ENCODE assay signal across 8 cellular contexts in genomic region chr6:136927313-136927712, GRCh38. TPM values are rescaled to one million over a fixed set of nuclear protein-coding genes. Genes with fewer than 3 reads are reported as not detected.
DNase-seq lines count a peak whose midpoint lies in the region; ATAC-seq and TF ChIP-seq lines count a peak whose summit lies in the region.

No MANE protein-coding gene starts in this region.

- H3K4me3 ChIP-seq in Panc1 (ENCODE audit: low read depth in 2 of 2, low read length in 2 of 2) (no peak overlapping the region), uterus (no peak overlapping the region)

- BruUV-seq in Panc1 (replicated peaks; lab: Mats Ljungman, UMichigan): no TSS peak

- H3K36me3 ChIP-seq in Panc1 (ENCODE audit: control insufficient read depth, insufficient read depth, low read length): no peaks in the 10 kb centered on the region
- no peaks in the 10 kb centered on the region for H3K36me3 ChIP-seq in uterus

- peak; percentile 47 for ATAC-seq in GM18909 (IDR thresholded peaks at IDR 0.05; ENCODE audit: poor library complexity, unreplicated experiment)
- peak; percentile 65; the same call in 1 of the 2 replicates for ATAC-seq in Panc1
- ATAC-seq in left ventricle myocardium superior: peak; percentile 43
- no peak for ATAC-seq in HG03097 (IDR thresholded peaks at IDR 0.05; ENCODE audit: low FRiP score, unreplicated experiment)

- H3K9me3 ChIP-seq in Panc1 (ENCODE audit: control insufficient read depth, insufficient read depth, low read depth, low read length) (no peaks in the 10 kb centered on the region), uterus (no peaks in the 10 kb centered on the region)

- intact Hi-C loops in Panc1 (cut with micrococcal nuclease; ENCODE audit: unreplicated experiment) (loop anchor here (10.0 kb wide), 2 partner anchors 83 to 283 kb away; no protein-coding TSS in a partner anchor), left ventricle myocardium superior (cut with micrococcal nuclease) (no loop called here), uterus (cut with DNase I; ENCODE audit: low total_unique reads) (no loop called here)

- CTCF ChIA-PET in Panc1 (lab: Charles Lee): no interaction called here

- no peak for TF ChIP-seq POLR2A in uterus (IDR thresholded peaks at IDR 0.05)

- H3K4me1 ChIP-seq in Panc1 (ENCODE audit: control insufficient read depth, insufficient read depth, low read length) (no peaks in the 10 kb centered on the region), uterus (no peaks in the 10 kb centered on the region)

- in situ Hi-C loops in Panc1 (cut with HindIII; ENCODE audit: low pct_unique_long_range_greater_than_20kb, low sequenced_read_pairs): no loop called here

- H3K27ac ChIP-seq in C4-2B: no peak overlapping the region
- no peak overlapping the region for H3K27ac ChIP-seq in Panc1 (ENCODE audit: low read length)
- no peak overlapping the region for H3K27ac ChIP-seq in uterus

- DNase-seq in Panc1 (ENCODE audit: low read depth, low spot score) (peak; percentile 15), left ventricle myocardium superior (no peak), NCI-H2029 (lab: John Stamatoyannopoulos, UW) (no peak), uterus (no peak), pons (ENCODE audit: low spot score) (no peak)

- POLR2A ChIA-PET in Panc1 (lab: Charles Lee): interaction anchor here (0.6 kb wide), 1 partner anchor 22 kb away, joined by 4 read pairs; no protein-coding TSS in a partner anchor

- peak; percentile 24; the same call in 1 of the 2 replicates for TF ChIP-seq CTCF in C4-2B (conservative IDR thresholded peaks at IDR 0.05)
- TF ChIP-seq CTCF in Panc1 (IDR thresholded peaks at IDR 0.05): peak; percentile 57
- TF ChIP-seq CTCF in uterus (IDR thresholded peaks at IDR 0.05): peak in 1 of 4 experiments; percentile 19

- no peaks in the 10 kb centered on the region; the same call in 1 of the 2 replicates for H3K27me3 ChIP-seq in Panc1 (ENCODE audit: control insufficient read depth, insufficient read depth, low read length)
- H3K27me3 ChIP-seq in uterus: peaks cover 0 to 10% of the 10 kb centered on the region in 2 donors

RNA-seq across cellular contexts. Expression of gene SLC35D3, which starts 5.2 kb away (rescaled TPM):
- total RNA-seq in Panc1 (2021; ENCODE audit: unreplicated experiment) (not detected), left ventricle myocardium superior (not detected), uterus (not detected)
- polyA plus RNA-seq in Panc1 (2012; ENCODE audit: insufficient read length): not detected
